In the genomic region with DNA sequence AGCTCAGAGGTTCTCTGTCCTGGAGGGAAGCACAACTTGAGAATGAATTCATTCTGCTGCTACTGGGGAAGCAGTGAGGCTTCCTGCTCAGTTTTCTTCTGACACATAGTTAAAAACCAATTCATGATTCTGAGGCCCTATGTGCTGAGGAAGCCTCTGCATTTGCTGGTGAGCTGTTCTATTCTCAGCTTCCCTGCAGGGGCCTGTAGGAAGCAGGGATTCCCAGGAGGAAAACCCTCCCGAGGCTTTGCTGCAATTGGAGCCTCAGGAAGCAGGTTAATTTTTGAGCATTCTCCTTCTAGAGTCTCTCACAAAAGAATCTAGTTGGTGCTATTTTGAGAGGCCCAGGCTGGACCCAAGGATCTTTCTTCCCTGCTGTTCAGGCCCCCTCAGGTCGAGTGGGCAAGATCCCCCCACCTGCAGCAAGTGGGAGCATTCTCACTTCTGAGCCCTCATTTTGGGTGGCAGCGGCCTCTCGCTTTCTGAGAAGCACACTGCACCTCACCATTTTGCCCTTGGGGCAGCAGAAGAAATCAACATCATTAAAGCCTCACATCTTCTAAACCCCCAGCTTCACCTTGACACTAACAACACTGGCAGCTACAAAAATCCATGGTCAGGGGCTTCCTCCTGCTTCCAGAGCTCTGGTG, we compare ENCODE assay signal across 29 cellular contexts.
A peak's percentile ranks its signal among the peaks of the same experiment; 100 is the strongest.
DNase-seq lines count a peak whose midpoint lies in the region; ATAC-seq, FAIRE-seq and TF ChIP-seq lines count a peak whose summit lies in the region.
"Had no signal": no experiment of that assay in that cellular context is flagged by ENCODE, and none has a peak within 500 bp of the region (broad histone marks: within the 10 kb centered on the region; RNA-seq: fewer than 3 reads in every experiment).

No MANE protein-coding gene starts in this region.

- H4K8ac ChIP-seq in H9 (replicated peaks; ENCODE audit: insufficient read length, low read depth, low read length) = no peak overlapping the region

- H3K27me3 Mint-ChIP-seq in H9 (ENCODE audit: low read depth) = no peaks in the 10 kb centered on the region; the same call in 1 of the 2 replicates
- H3K27me3 Mint-ChIP-seq in astrocyte (ENCODE audit: low read depth, unreplicated experiment) = no peaks in the 10 kb centered on the region

- no peak overlapping the region for H3T11ph ChIP-seq in H9 (ENCODE audit: low read length)

- no peak for DNase-seq in H9
- no peak for DNase-seq in astrocyte (ENCODE audit: low read depth)
- DNase-seq in iPS-NIHi7 (ENCODE audit: extremely low spot score) = peak; percentile 48
- DNase-seq in epidermal melanocyte (ENCODE audit: insufficient read length, low spot score) = no peak
- no peak for DNase-seq in GM13977 (ENCODE audit: low spot score)
- DNase-seq in EL = no peak
- DNase-seq: activated CD4-positive, CD25-positive, alpha-beta regulatory T cell treated with anti-CD3 and anti-CD28 coated beads, Interleukin-2, amount 50 U/mL, for 72 hours; activated CD8-positive, alpha-beta T cell treated with anti-CD3 and anti-CD28 coated beads for 36 hours; activated naive CD8-positive, alpha-beta T cell treated with anti-CD3 and anti-CD28 coated beads for 36 hours; C1 segment of cervical spinal cord; effector memory CD4-positive, alpha-beta T cell; hippocampal formation; MM.1S; mucosa of descending colon; NCI-H1694; NCI-H226; SHP77 treated with DMSO at 0.1 percent for 48 hours; sigmoid colon; stimulated activated CD8-positive, alpha-beta memory T cell treated with anti-CD3 and anti-CD28 coated beads, Interleukin-4, amount 100 ng/mL, for 48 hours; stomach; T-cell had no signal

- H3K9ac ChIP-seq in BLaER1 (peak overlapping the region; percentile 41; the same call in 1 of the 2 replicates), H9 (ENCODE audit: extremely low read depth, insufficient read length, low read length) (no peak overlapping the region), astrocyte (ENCODE audit: low read length) (peak overlapping the region; percentile 29)

- H2BK120ac ChIP-seq in H9 (ENCODE audit: low read depth, low read length, poor library complexity, severe bottlenecking) = no peak overlapping the region

- H3K4me2 ChIP-seq in BLaER1 (peak overlapping the region; percentile 50), H9 (ENCODE audit: insufficient read depth, insufficient read length, low read length) (no peak overlapping the region), astrocyte (ENCODE audit: low read length) (no peak overlapping the region)

- H3K36me3 ChIP-seq in BLaER1 = no peaks in the 10 kb centered on the region
- H3K36me3 ChIP-seq in astrocyte (ENCODE audit: insufficient read depth, low read length) = no peaks in the 10 kb centered on the region
- H3K36me3 ChIP-seq: esophagus muscularis mucosa, prostate gland, sigmoid colon, stomach, tibial nerve had no signal

- FAIRE-seq in astrocyte (lab: Jason Lieb, UNC) = no peak
- FAIRE-seq: frontal cortex, keratinocyte had no signal

- H3K9me3 Mint-ChIP-seq in H9 (peaks cover 5 to 16% of the 10 kb centered on the region in 2 experiments; a peak in 4 of 5 replicates), astrocyte (ENCODE audit: unreplicated experiment) (peaks cover 4% of the 10 kb centered on the region)
- H3K9me3 Mint-ChIP-seq: activated CD8-positive, alpha-beta T cell treated with anti-CD3 and anti-CD28 coated beads for 36 hours; activated naive CD8-positive, alpha-beta T cell treated with anti-CD3 and anti-CD28 coated beads for 36 hours; T-cell had no signal

- H2BK5ac ChIP-seq in H9 (ENCODE audit: insufficient read length, low read length) = no peak overlapping the region

- no peak overlapping the region for H2BK12ac ChIP-seq in H9 (ENCODE audit: insufficient read length, low read depth, low read length)

- H3K18ac ChIP-seq in H9 (ENCODE audit: insufficient read length, low read depth, low read length) = no peak overlapping the region

- no peak overlapping the region for H3K14ac ChIP-seq in H9 (ENCODE audit: insufficient read depth, low read length)

- no peak for ATAC-seq in HG03354 (IDR thresholded peaks at IDR 0.05; ENCODE audit: poor library complexity, severe bottlenecking, unreplicated experiment)
- ATAC-seq: activated CD8-positive, alpha-beta T cell treated with anti-CD3 and anti-CD28 coated beads for 36 hours; HCT116; mucosa of descending colon; T-cell had no signal

- peak overlapping the region in 1 of 3 experiments; percentile 63; a peak in 1 of 7 replicates for H3K27ac Mint-ChIP-seq in H9
- H3K27ac Mint-ChIP-seq in astrocyte (ENCODE audit: unreplicated experiment) = peak overlapping the region; percentile 37
- H3K27ac Mint-ChIP-seq: activated CD8-positive, alpha-beta T cell treated with anti-CD3 and anti-CD28 coated beads for 36 hours; activated naive CD8-positive, alpha-beta T cell treated with anti-CD3 and anti-CD28 coated beads for 36 hours; T-cell had no signal

- H3K4me3 Mint-ChIP-seq in H9 (no peak overlapping the region), astrocyte (ENCODE audit: unreplicated experiment) (no peak overlapping the region)
- H3K4me3 Mint-ChIP-seq: activated CD8-positive, alpha-beta T cell treated with anti-CD3 and anti-CD28 coated beads for 36 hours; activated naive CD8-positive, alpha-beta T cell treated with anti-CD3 and anti-CD28 coated beads for 36 hours; T-cell had no signal

- no peak overlapping the region for H3K56ac ChIP-seq in H9 (ENCODE audit: insufficient read length, low read depth, low read length)

- H3K4me3 ChIP-seq in BLaER1 (no peak overlapping the region), astrocyte (ENCODE audit: insufficient read depth, low read depth, low read length) (no peak overlapping the region)
- H3K4me3 ChIP-seq: esophagus muscularis mucosa, mucosa of descending colon, prostate gland, sigmoid colon, stomach, tibial nerve had no signal

- H4K91ac ChIP-seq in H9 (ENCODE audit: insufficient read length, low read depth, low read length) = no peak overlapping the region

- peaks cover 9% of the 10 kb centered on the region for H3K4me1 ChIP-seq in BLaER1
- H3K4me1 ChIP-seq in H9 (ENCODE audit: insufficient read depth, low read length) = peaks cover 2% of the 10 kb centered on the region; the same call in 1 of the 2 replicates
- H3K4me1 ChIP-seq in astrocyte (ENCODE audit: insufficient read depth, low read length) = peaks cover 2% of the 10 kb centered on the region
- H3K4me1 ChIP-seq: prostate gland had no signal

- H3K4me1 Mint-ChIP-seq in H9 (peaks cover 15 to 18% of the 10 kb centered on the region in 2 experiments), astrocyte (ENCODE audit: low read depth, unreplicated experiment) (peaks cover 18% of the 10 kb centered on the region)
- H3K4me1 Mint-ChIP-seq: activated naive CD8-positive, alpha-beta T cell treated with anti-CD3 and anti-CD28 coated beads for 36 hours; T-cell had no signal

- H3K27me3 ChIP-seq in BLaER1 = no peaks in the 10 kb centered on the region
- no peaks in the 10 kb centered on the region; the same call in 1 of the 2 replicates for H3K27me3 ChIP-seq in H9 (ENCODE audit: insufficient read depth, low read length)
- H3K27me3 ChIP-seq in astrocyte (ENCODE audit: insufficient read depth, low read length) = no peaks in the 10 kb centered on the region
- H3K27me3 ChIP-seq: esophagus muscularis mucosa, sigmoid colon, tibial nerve had no signal

- in situ Hi-C loops in GM13977 (cut with MboI; ENCODE audit: low pct_unique_long_range_greater_than_20kb, low sequenced_read_pairs, unreplicated experiment) = no loop called here

- no peak overlapping the region for H3K4ac ChIP-seq in H9 (ENCODE audit: low read depth, low read length)

- TF ChIP-seq CTCF in H9 (conservative IDR thresholded peaks at IDR 0.05) (0 out of 3 replicates have a peak, but pooled peaks have one; percentile 15), astrocyte (IDR thresholded peaks at IDR 0.05; ENCODE audit: insufficient read depth, low read depth, low read length) (no peak), GM13977 (IDR thresholded peaks at IDR 0.05; ENCODE audit: extremely low read depth, insufficient read depth, missing control alignments) (no peak)

- H3K79me2 ChIP-seq in H9 (ENCODE audit: insufficient read depth, low read length) (no peaks in the 10 kb centered on the region), astrocyte (ENCODE audit: insufficient read depth, low read length) (no peaks in the 10 kb centered on the region)

- H2AFZ ChIP-seq in H9 (ENCODE audit: low read length) (peak overlapping the region; percentile 85), astrocyte (ENCODE audit: low read depth, low read length) (no peak overlapping the region)

- H3K27ac ChIP-seq in BLaER1 (no peak overlapping the region), H9 (ENCODE audit: insufficient read length, low read depth, low read length) (no peak overlapping the region), astrocyte (ENCODE audit: low read depth, low read length) (no peak overlapping the region)
- H3K27ac ChIP-seq: esophagus muscularis mucosa, prostate gland, sigmoid colon, stomach, tibial nerve had no signal

- H2BK20ac ChIP-seq in H9 (ENCODE audit: low read depth, low read length, poor library complexity, severe bottlenecking) = no peak overlapping the region

- no peaks in the 10 kb centered on the region for H3K23me2 ChIP-seq in H9 (ENCODE audit: insufficient read length, low read depth, low read length, poor library complexity, severe bottlenecking)

- no CpG with 5 or more reads among the region's 4 CpGs for WGBS in H9 (ENCODE audit: extremely low coverage, insufficient read length, low lambda C conversion rate)

- no peak overlapping the region for H3K23ac ChIP-seq in H9 (ENCODE audit: insufficient read length, low read depth, low read length)

- H3K36me3 Mint-ChIP-seq in H9 (ENCODE audit: insufficient read depth in 1 of 3, low read depth in 3 of 3) (peaks cover 0 to 14% (median 8%) of the 10 kb centered on the region in 3 experiments; a peak in 5 of 7 replicates), astrocyte (ENCODE audit: low read depth, unreplicated experiment) (no peaks in the 10 kb centered on the region)
- H3K36me3 Mint-ChIP-seq: activated naive CD8-positive, alpha-beta T cell treated with anti-CD3 and anti-CD28 coated beads for 36 hours; T-cell had no signal

- H2BK15ac ChIP-seq in H9 (ENCODE audit: low read depth, low read length) = no peak overlapping the region

- no peak overlapping the region for H4K5ac ChIP-seq in H9 (ENCODE audit: insufficient read length, low read depth, low read length)

- H3K79me1 ChIP-seq in H9 (ENCODE audit: insufficient read depth, low read depth, low read length, poor library complexity, severe bottlenecking) = no peaks in the 10 kb centered on the region

- no peak overlapping the region for H2AK5ac ChIP-seq in H9 (ENCODE audit: insufficient read length, low read length)

- H3K9me3 ChIP-seq in BLaER1 (no peaks in the 10 kb centered on the region), H9 (ENCODE audit: control insufficient read depth, low read depth, low read length) (no peaks in the 10 kb centered on the region), astrocyte (ENCODE audit: insufficient read depth, low read depth, low read length) (no peaks in the 10 kb centered on the region)
- H3K9me3 ChIP-seq: esophagus muscularis mucosa, mucosa of descending colon, prostate gland, sigmoid colon, stomach, tibial nerve had no signal

- H4K20me1 ChIP-seq in BLaER1 (no peaks in the 10 kb centered on the region), H9 (ENCODE audit: control insufficient read depth, insufficient read depth, insufficient read length) (no peaks in the 10 kb centered on the region), astrocyte (ENCODE audit: insufficient read depth, low read length) (no peaks in the 10 kb centered on the region)
